1 cellular context compared by ENCODE assay signal in the genomic region with DNA sequence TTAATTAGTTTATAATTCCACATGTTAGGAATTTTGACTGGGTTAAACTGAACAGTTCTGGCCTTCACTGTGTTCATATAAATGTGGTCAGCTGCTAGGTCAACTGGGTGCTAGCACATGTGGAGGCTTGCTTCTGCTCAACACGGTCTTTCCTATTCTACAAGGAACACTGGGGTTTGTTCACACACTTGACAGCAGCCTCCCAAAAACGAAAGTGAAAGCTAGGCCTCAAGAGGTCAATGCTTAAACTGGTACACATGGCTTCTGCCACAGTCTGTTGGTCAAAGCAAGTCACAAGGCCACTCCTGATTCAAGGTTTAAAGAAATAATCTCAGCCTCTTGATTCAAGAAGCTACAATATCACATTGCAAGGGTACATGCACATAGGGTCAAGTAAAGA.
TF ChIP-seq lines count a peak whose summit lies in the region.

No MANE protein-coding gene starts in this region.

TF ChIP-seq in WTC11, 78 proteins besides CTCF, POLR2A, EP300 and RAD21 (continued from another document):
- TF ChIP-seq, protein P1, sequence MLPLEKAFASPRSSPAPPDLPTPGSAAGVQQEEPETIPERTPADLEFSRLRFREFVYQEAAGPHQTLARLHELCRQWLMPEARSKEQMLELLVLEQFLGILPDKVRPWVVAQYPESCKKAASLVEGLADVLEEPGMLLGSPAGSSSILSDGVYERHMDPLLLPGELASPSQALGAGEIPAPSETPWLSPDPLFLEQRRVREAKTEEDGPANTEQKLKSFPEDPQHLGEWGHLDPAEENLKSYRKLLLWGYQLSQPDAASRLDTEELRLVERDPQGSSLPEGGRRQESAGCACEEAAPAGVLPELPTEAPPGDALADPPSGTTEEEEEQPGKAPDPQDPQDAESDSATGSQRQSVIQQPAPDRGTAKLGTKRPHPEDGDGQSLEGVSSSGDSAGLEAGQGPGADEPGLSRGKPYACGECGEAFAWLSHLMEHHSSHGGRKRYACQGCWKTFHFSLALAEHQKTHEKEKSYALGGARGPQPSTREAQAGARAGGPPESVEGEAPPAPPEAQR (CRISPR knock-in tag; IDR thresholded peaks at IDR 0.05), result no peak
- TF ChIP-seq TEAD1 (CRISPR knock-in tag; IDR thresholded peaks at IDR 0.05) (no peak), ESRRA (CRISPR knock-in tag; IDR thresholded peaks at IDR 0.05; ENCODE audit: borderline replicate concordance) (no peak), CBFB (CRISPR knock-in tag; IDR thresholded peaks at IDR 0.05; ENCODE audit: low read depth) (no peak), ZBTB21 (CRISPR knock-in tag; IDR thresholded peaks at IDR 0.05; ENCODE audit: borderline replicate concordance) (no peak), ATF1 (CRISPR knock-in tag; IDR thresholded peaks at IDR 0.05) (no peak), JUN (CRISPR knock-in tag; IDR thresholded peaks at IDR 0.05) (no peak), ETV6 (CRISPR knock-in tag; IDR thresholded peaks at IDR 0.05) (no peak)
- TF ChIP-seq, protein P2, sequence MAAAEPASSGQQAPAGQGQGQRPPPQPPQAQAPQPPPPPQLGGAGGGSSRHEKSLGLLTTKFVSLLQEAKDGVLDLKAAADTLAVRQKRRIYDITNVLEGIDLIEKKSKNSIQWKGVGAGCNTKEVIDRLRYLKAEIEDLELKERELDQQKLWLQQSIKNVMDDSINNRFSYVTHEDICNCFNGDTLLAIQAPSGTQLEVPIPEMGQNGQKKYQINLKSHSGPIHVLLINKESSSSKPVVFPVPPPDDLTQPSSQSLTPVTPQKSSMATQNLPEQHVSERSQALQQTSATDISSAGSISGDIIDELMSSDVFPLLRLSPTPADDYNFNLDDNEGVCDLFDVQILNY (CRISPR knock-in tag; IDR thresholded peaks at IDR 0.05), result no peak
- TF ChIP-seq, protein P3, sequence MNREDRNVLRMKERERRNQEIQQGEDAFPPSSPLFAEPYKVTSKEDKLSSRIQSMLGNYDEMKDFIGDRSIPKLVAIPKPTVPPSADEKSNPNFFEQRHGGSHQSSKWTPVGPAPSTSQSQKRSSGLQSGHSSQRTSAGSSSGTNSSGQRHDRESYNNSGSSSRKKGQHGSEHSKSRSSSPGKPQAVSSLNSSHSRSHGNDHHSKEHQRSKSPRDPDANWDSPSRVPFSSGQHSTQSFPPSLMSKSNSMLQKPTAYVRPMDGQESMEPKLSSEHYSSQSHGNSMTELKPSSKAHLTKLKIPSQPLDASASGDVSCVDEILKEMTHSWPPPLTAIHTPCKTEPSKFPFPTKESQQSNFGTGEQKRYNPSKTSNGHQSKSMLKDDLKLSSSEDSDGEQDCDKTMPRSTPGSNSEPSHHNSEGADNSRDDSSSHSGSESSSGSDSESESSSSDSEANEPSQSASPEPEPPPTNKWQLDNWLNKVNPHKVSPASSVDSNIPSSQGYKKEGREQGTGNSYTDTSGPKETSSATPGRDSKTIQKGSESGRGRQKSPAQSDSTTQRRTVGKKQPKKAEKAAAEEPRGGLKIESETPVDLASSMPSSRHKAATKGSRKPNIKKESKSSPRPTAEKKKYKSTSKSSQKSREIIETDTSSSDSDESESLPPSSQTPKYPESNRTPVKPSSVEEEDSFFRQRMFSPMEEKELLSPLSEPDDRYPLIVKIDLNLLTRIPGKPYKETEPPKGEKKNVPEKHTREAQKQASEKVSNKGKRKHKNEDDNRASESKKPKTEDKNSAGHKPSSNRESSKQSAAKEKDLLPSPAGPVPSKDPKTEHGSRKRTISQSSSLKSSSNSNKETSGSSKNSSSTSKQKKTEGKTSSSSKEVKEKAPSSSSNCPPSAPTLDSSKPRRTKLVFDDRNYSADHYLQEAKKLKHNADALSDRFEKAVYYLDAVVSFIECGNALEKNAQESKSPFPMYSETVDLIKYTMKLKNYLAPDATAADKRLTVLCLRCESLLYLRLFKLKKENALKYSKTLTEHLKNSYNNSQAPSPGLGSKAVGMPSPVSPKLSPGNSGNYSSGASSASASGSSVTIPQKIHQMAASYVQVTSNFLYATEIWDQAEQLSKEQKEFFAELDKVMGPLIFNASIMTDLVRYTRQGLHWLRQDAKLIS (CRISPR knock-in tag; IDR thresholded peaks at IDR 0.05; ENCODE audit: borderline replicate concordance), result no peak
